1 cellular context compared by ENCODE assay signal in genomic region chr1:236282159-236282716, GRCh38.
TF ChIP-seq lines count a peak whose summit lies in the region.

No MANE protein-coding gene starts in this region.

TF ChIP-seq in HepG2, 621 proteins besides CTCF, POLR2A, EP300 and RAD21:
- TF ChIP-seq HNF4G (IDR thresholded peaks at IDR 0.05; ENCODE audit: borderline replicate concordance, low read depth, low read length) (no peak), HNF4G (CRISPR knock-in tag; IDR thresholded peaks at IDR 0.05; ENCODE audit: borderline replicate concordance, low read depth) (no peak), BCLAF1 (IDR thresholded peaks at IDR 0.05) (no peak), MAX (IDR thresholded peaks at IDR 0.05) (peak; percentile 53), ZNF350 (CRISPR knock-in tag; IDR thresholded peaks at IDR 0.05; ENCODE audit: borderline replicate concordance, low read depth) (peak; percentile 60; the same call in 1 of the 2 replicates), ZFP36L1 (CRISPR knock-in tag; IDR thresholded peaks at IDR 0.05) (peak; percentile 58; the same call in 1 of the 2 replicates), ZNF790 (CRISPR knock-in tag; IDR thresholded peaks at IDR 0.05; ENCODE audit: borderline replicate concordance) (0 out of 2 replicates have a peak, but pooled peaks have one; percentile 31), GTF3A (CRISPR knock-in tag; conservative IDR thresholded peaks at IDR 0.05) (0 out of 2 replicates have a peak, but pooled peaks have one; percentile 59), ZNF550 (CRISPR knock-in tag; IDR thresholded peaks at IDR 0.05; ENCODE audit: borderline replicate concordance) (no peak), SALL2 (CRISPR knock-in tag; IDR thresholded peaks at IDR 0.05) (0 out of 2 replicates have a peak, but pooled peaks have one; percentile 18), ZNF333 (CRISPR knock-in tag; IDR thresholded peaks at IDR 0.05; ENCODE audit: borderline replicate concordance) (no peak), ZFP82 (CRISPR knock-in tag; IDR thresholded peaks at IDR 0.05; ENCODE audit: borderline replicate concordance) (0 out of 2 replicates have a peak, but pooled peaks have one; percentile 3), ZFP90 (CRISPR knock-in tag; IDR thresholded peaks at IDR 0.05; ENCODE audit: borderline replicate concordance) (0 out of 2 replicates have a peak, but pooled peaks have one; percentile 3), ZNF776 (CRISPR knock-in tag; IDR thresholded peaks at IDR 0.05) (0 out of 2 replicates have a peak, but pooled peaks have one; percentile 1), ZSCAN29 (CRISPR knock-in tag; conservative IDR thresholded peaks at IDR 0.05) (no peak), ZNF766 (CRISPR knock-in tag; IDR thresholded peaks at IDR 0.05; ENCODE audit: borderline replicate concordance) (no peak), MXD1 (CRISPR knock-in tag; IDR thresholded peaks at IDR 0.05) (0 out of 2 replicates have a peak, but pooled peaks have one; percentile 4), SAP130 (CRISPR knock-in tag; IDR thresholded peaks at IDR 0.05; ENCODE audit: low read depth) (peak; percentile 6; the same call in 1 of the 2 replicates), ZNF788 (CRISPR knock-in tag; IDR thresholded peaks at IDR 0.05; ENCODE audit: borderline replicate concordance) (no peak), ZNF598 (CRISPR knock-in tag; IDR thresholded peaks at IDR 0.05; ENCODE audit: borderline replicate concordance) (no peak), NFKB2 (CRISPR knock-in tag; IDR thresholded peaks at IDR 0.05; ENCODE audit: borderline replicate concordance) (no peak), KAT7 (CRISPR knock-in tag; IDR thresholded peaks at IDR 0.05; ENCODE audit: borderline replicate concordance) (no peak), SP2 (CRISPR knock-in tag; IDR thresholded peaks at IDR 0.05) (no peak), ISL2 (CRISPR knock-in tag; IDR thresholded peaks at IDR 0.05) (0 out of 2 replicates have a peak, but pooled peaks have one; percentile 37), SIN3A (IDR thresholded peaks at IDR 0.05; ENCODE audit: borderline replicate concordance, low read depth, low read length) (0 out of 2 replicates have a peak, but pooled peaks have one; percentile 10), ZSCAN31 (CRISPR knock-in tag; IDR thresholded peaks at IDR 0.05; ENCODE audit: low read depth) (0 out of 2 replicates have a peak, but pooled peaks have one; percentile 36), MYC (CRISPR knock-in tag; IDR thresholded peaks at IDR 0.05; ENCODE audit: borderline replicate concordance) (peak; percentile 52; the same call in 1 of the 2 replicates), XBP1 (CRISPR knock-in tag; IDR thresholded peaks at IDR 0.05) (0 out of 2 replicates have a peak, but pooled peaks have one; percentile 35), ZNF263 (CRISPR knock-in tag; IDR thresholded peaks at IDR 0.05) (0 out of 2 replicates have a peak, but pooled peaks have one; percentile 3), PHF5A (CRISPR knock-in tag; IDR thresholded peaks at IDR 0.05; ENCODE audit: low read depth, unreplicated experiment) (no peak), ZNF761 (CRISPR knock-in tag; conservative IDR thresholded peaks at IDR 0.05) (0 out of 2 replicates have a peak, but pooled peaks have one; percentile 52), FOXO1 (CRISPR knock-in tag; IDR thresholded peaks at IDR 0.05) (no peak)
- TF ChIP-seq, protein P1, sequence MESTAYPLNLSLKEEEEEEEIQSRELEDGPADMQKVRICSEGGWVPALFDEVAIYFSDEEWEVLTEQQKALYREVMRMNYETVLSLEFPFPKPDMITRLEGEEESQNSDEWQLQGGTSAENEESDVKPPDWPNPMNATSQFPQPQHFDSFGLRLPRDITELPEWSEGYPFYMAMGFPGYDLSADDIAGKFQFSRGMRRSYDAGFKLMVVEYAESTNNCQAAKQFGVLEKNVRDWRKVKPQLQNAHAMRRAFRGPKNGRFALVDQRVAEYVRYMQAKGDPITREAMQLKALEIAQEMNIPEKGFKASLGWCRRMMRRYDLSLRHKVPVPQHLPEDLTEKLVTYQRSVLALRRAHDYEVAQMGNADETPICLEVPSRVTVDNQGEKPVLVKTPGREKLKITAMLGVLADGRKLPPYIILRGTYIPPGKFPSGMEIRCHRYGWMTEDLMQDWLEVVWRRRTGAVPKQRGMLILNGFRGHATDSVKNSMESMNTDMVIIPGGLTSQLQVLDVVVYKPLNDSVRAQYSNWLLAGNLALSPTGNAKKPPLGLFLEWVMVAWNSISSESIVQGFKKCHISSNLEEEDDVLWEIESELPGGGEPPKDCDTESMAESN (CRISPR knock-in tag; conservative IDR thresholded peaks at IDR 0.05), result 0 out of 2 replicates have a peak, but pooled peaks have one; percentile 8
- TF ChIP-seq, protein P2, sequence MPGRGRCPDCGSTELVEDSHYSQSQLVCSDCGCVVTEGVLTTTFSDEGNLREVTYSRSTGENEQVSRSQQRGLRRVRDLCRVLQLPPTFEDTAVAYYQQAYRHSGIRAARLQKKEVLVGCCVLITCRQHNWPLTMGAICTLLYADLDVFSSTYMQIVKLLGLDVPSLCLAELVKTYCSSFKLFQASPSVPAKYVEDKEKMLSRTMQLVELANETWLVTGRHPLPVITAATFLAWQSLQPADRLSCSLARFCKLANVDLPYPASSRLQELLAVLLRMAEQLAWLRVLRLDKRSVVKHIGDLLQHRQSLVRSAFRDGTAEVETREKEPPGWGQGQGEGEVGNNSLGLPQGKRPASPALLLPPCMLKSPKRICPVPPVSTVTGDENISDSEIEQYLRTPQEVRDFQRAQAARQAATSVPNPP (CRISPR knock-in tag; IDR thresholded peaks at IDR 0.05), result no peak
- TF ChIP-seq, protein P3, sequence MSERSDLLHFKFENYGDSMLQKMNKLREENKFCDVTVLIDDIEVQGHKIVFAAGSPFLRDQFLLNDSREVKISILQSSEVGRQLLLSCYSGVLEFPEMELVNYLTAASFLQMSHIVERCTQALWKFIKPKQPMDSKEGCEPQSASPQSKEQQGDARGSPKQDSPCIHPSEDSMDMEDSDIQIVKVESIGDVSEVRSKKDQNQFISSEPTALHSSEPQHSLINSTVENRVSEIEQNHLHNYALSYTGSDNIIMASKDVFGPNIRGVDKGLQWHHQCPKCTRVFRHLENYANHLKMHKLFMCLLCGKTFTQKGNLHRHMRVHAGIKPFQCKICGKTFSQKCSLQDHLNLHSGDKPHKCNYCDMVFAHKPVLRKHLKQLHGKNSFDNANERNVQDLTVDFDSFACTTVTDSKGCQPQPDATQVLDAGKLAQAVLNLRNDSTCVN (CRISPR knock-in tag; IDR thresholded peaks at IDR 0.05; ENCODE audit: borderline replicate concordance), result 0 out of 2 replicates have a peak, but pooled peaks have one; percentile 14
